Comparison of ENCODE assay signal across 8 cellular contexts in the genomic region with DNA sequence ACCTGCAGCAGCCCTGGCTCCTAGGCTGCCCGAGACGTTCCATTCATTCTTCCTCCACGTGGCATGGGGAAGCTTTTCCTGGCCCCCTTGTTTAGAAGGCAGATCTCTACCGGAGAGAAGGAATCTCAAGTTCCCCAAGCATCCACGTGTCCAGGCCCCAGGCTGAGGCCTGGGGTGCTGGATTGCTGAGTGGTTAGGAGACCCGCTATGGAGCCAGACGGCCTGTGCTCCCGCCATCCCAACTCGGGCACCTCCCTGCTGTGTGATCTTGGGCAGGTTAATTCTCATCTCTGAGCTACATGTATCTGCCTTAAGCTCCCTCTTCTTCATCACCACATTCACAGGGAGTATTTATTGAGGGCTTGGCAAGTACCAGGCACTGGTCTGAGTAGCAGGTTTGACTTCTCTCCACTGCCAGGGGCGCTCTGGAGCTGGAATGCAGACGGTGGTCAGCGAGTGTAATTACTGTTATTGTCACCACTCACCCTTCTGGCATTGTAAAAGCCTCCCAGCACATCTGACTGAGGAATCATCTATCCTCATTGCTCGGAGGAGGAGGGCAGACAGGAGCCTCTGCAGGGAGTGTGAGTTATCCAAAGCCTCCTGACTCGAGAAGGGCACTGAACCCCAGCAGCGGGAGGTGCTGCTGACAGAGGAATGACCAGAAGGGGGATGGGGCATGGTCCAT. TPM values are rescaled to one million over a fixed set of nuclear protein-coding genes. Genes with fewer than 3 reads are reported as not detected.
DNase-seq lines count a peak whose midpoint lies in the region; ATAC-seq, FAIRE-seq and TF ChIP-seq lines count a peak whose summit lies in the region.

No MANE protein-coding gene starts in this region.

- H3K9me3 Mint-ChIP-seq in astrocyte (ENCODE audit: unreplicated experiment): peaks cover 3% of the 10 kb centered on the region

- TF ChIP-seq CTCF in astrocyte (IDR thresholded peaks at IDR 0.05; ENCODE audit: insufficient read depth, low read depth, low read length): peak; percentile 48
- no peak for TF ChIP-seq CTCF in GM10266 (IDR thresholded peaks at IDR 0.05; ENCODE audit: control insufficient read depth, insufficient read depth, low read depth, missing control alignments)

- no peaks in the 10 kb centered on the region for H4K20me1 ChIP-seq in astrocyte (ENCODE audit: insufficient read depth, low read length)

- H3K36me3 Mint-ChIP-seq in astrocyte (ENCODE audit: low read depth, unreplicated experiment): no peaks in the 10 kb centered on the region

- no peak overlapping the region for H2AFZ ChIP-seq in astrocyte (ENCODE audit: low read depth, low read length)

- H3K4me3 ChIP-seq in HUES48 (ENCODE audit: low read depth, low read length): no peak overlapping the region
- peak overlapping the region; percentile 32 for H3K4me3 ChIP-seq in astrocyte (ENCODE audit: insufficient read depth, low read depth, low read length)
- peak overlapping the region; percentile 30 for H3K4me3 ChIP-seq in iPS-15b (ENCODE audit: low read depth, low read length)

- H3K9ac ChIP-seq in HUES48 (ENCODE audit: low read depth, low read length) (no peak overlapping the region), astrocyte (ENCODE audit: low read length) (peak overlapping the region; percentile 82), iPS-15b (ENCODE audit: low read depth, low read length) (no peak overlapping the region)

- no peaks in the 10 kb centered on the region for H3K79me2 ChIP-seq in astrocyte (ENCODE audit: insufficient read depth, low read length)

- H3K9me3 ChIP-seq in HUES48 (ENCODE audit: control insufficient read depth, insufficient read depth, low read length) (no peaks in the 10 kb centered on the region), astrocyte (ENCODE audit: insufficient read depth, low read depth, low read length) (no peaks in the 10 kb centered on the region), iPS-15b (ENCODE audit: control insufficient read depth, insufficient read depth, low read length) (no peaks in the 10 kb centered on the region)

- no peak overlapping the region for H3K4me3 Mint-ChIP-seq in astrocyte (ENCODE audit: unreplicated experiment)

- peak overlapping the region; percentile 93 for H3K4me2 ChIP-seq in astrocyte (ENCODE audit: low read length)

- DNase-seq in astrocyte (ENCODE audit: low read depth) (peak; percentile 86), substantia nigra (lab: John Stamatoyannopoulos, UW) (peak in 15 of 49 donors; percentile 40 to 78 (median 62)), NCI-H1092 (lab: John Stamatoyannopoulos, UW) (no peak), GM10266 (ENCODE audit: extremely low spot score) (no peak), LoVo (ENCODE audit: low spot score) (no peak)

- H3K27me3 Mint-ChIP-seq in astrocyte (ENCODE audit: low read depth, unreplicated experiment): peaks cover 8% of the 10 kb centered on the region

- H3K4me1 Mint-ChIP-seq in astrocyte (ENCODE audit: low read depth, unreplicated experiment): peaks cover 31% of the 10 kb centered on the region

- no peaks in the 10 kb centered on the region for H3K27me3 ChIP-seq in HUES48 (ENCODE audit: control insufficient read depth, insufficient read depth, low read length)
- no peaks in the 10 kb centered on the region for H3K27me3 ChIP-seq in astrocyte (ENCODE audit: insufficient read depth, low read length)
- no peaks in the 10 kb centered on the region for H3K27me3 ChIP-seq in iPS-15b (ENCODE audit: control insufficient read depth, insufficient read depth, low read length)

- H3K36me3 ChIP-seq in HUES48 (ENCODE audit: control insufficient read depth, insufficient read depth, low read length) (no peaks in the 10 kb centered on the region), astrocyte (ENCODE audit: insufficient read depth, low read length) (no peaks in the 10 kb centered on the region), iPS-15b (ENCODE audit: control insufficient read depth, insufficient read depth, low read length) (no peaks in the 10 kb centered on the region)

- no peak for ATAC-seq in HG03095 (IDR thresholded peaks at IDR 0.05; ENCODE audit: unreplicated experiment)

- H3K27ac ChIP-seq in HUES48 (ENCODE audit: low read depth, low read length) (peak overlapping the region; percentile 59), astrocyte (ENCODE audit: low read depth, low read length) (peak overlapping the region; percentile 88), substantia nigra (ENCODE audit: low read depth, low read length, poor library complexity, severe bottlenecking) (peak overlapping the region; percentile 84)

- FAIRE-seq in astrocyte (lab: Jason Lieb, UNC): peak; percentile 54

- H3K27ac Mint-ChIP-seq in astrocyte (ENCODE audit: unreplicated experiment): peak overlapping the region; percentile 83

- peaks cover 21% of the 10 kb centered on the region for H3K4me1 ChIP-seq in HUES48 (ENCODE audit: control insufficient read depth, insufficient read depth, low read length)
- H3K4me1 ChIP-seq in astrocyte (ENCODE audit: insufficient read depth, low read length): peaks cover 46% of the 10 kb centered on the region
- H3K4me1 ChIP-seq in iPS-15b (ENCODE audit: control insufficient read depth, insufficient read depth, low read length): peaks cover 9% of the 10 kb centered on the region

RNA-seq across cellular contexts. Expression of gene ADGRG1, which starts 1.1 kb away (rescaled TPM):
- 13.6 and 13.9 TPM in 2 replicates for total RNA-seq in astrocyte

RNA-seq across cellular contexts. Expression of gene ADGRG3, which starts 40.8 kb away (rescaled TPM):
- total RNA-seq in astrocyte: not detected in 2 replicates
